Comparison of ENCODE assay signal across 9 cellular contexts in the genomic region with DNA sequence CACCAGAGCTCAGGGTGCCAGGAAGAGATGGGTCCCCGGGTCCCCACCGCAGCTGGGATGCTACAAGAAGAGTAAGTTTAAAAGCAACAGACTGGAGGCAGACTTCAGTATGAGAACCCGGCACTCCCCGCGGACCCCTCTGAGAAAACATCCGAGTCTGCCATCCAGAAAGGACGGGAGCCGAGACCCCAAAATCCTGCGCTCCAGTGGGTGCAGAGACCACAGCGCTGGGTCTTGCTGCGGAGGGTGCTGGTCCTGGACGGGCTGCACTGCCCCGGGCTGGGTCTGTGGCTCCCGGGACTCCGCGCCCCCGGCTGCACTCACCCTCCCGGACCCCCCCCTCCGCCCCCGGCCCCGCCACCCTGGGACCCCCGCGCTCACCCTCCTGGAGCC. TPM values are rescaled to one million over a fixed set of nuclear protein-coding genes. Genes with fewer than 3 reads are reported as not detected.
DNase-seq lines count a peak whose midpoint lies in the region; ATAC-seq and TF ChIP-seq lines count a peak whose summit lies in the region.
"Had no signal": no experiment of that assay in that cellular context is flagged by ENCODE, and none has a peak within 500 bp of the region (broad histone marks: within the 10 kb centered on the region; RNA-seq: fewer than 3 reads in every experiment).

No MANE protein-coding gene starts in this region.

- H3K9me3 Mint-ChIP-seq in CD8-positive, alpha-beta T cell, result no peaks in the 10 kb centered on the region

- H3K36me3 Mint-ChIP-seq in CD8-positive, alpha-beta T cell, result no peaks in the 10 kb centered on the region

- 1% methylated on average over 13 to 23 of the region's 23 CpGs for WGBS in esophagus, 2 donors

- peak in 1 of 7 experiments; percentile 22 for DNase-seq in CD8-positive, alpha-beta T cell
- DNase-seq in OCI-M1 (lab: John Stamatoyannopoulos, UW), result peak; percentile 25
- DNase-seq in effector CD8-positive, alpha-beta T cell (lab: John Stamatoyannopoulos, UW), result no peak
- no peak for DNase-seq in hypothalamus (lab: John Stamatoyannopoulos, UW)

- ATAC-seq in CD8-positive, alpha-beta T cell, result peak; percentile 32
- no peak for ATAC-seq in GM21515 (IDR thresholded peaks at IDR 0.05; ENCODE audit: unreplicated experiment)
- no peak for ATAC-seq in HG03159 (IDR thresholded peaks at IDR 0.05; ENCODE audit: unreplicated experiment)

- peak overlapping the region; percentile 50 for H3K4me3 ChIP-seq in CD8-positive, alpha-beta T cell (ENCODE audit: low read depth, low read length)
- H3K4me3 ChIP-seq in esophagus (ENCODE audit: low read depth in 1 of 2, low read length in 2 of 2), result peak overlapping the region; percentile 70 to 78
- peak overlapping the region; percentile 82 to 94 for H3K4me3 ChIP-seq in neutrophil (ENCODE audit: low read depth in 1 of 2, low read length in 1 of 2)

- peak overlapping the region; percentile 52 for H3K27ac Mint-ChIP-seq in CD8-positive, alpha-beta T cell

- peaks cover 26% of the 10 kb centered on the region for H3K4me1 ChIP-seq in CD8-positive, alpha-beta T cell (ENCODE audit: insufficient read depth, low read length)
- H3K4me1 ChIP-seq in esophagus (ENCODE audit: control insufficient read depth in 2 of 2, insufficient read depth in 2 of 2, low read length in 1 of 2) (peaks cover 4 to 14% of the 10 kb centered on the region in 2 donors), neutrophil (ENCODE audit: control insufficient read depth in 1 of 2, insufficient read depth in 1 of 2, low read depth in 1 of 2, low read length in 1 of 2) (peaks cover 39 to 67% of the 10 kb centered on the region in 2 experiments)

- no peak overlapping the region for H3K27ac ChIP-seq in CD8-positive, alpha-beta T cell (ENCODE audit: low read depth, low read length)
- H3K27ac ChIP-seq in esophagus (ENCODE audit: low read depth in 2 of 2, low read length in 1 of 2) (peak overlapping the region; percentile 70 to 79), neutrophil (peak overlapping the region; percentile 90)

- peak overlapping the region; percentile 81 for H3K4me3 Mint-ChIP-seq in CD8-positive, alpha-beta T cell

- CTCF ChIA-PET in CD8-positive, alpha-beta T cell (lab: Charles Lee), result interaction anchor here (1.0 to 3.5 kb wide), 2 partner anchors 28 to 35 kb away, joined by 3 to 24 read pairs; partner anchors contain the start of gene PTK6

- no peaks in the 10 kb centered on the region for H3K9me3 ChIP-seq in CD8-positive, alpha-beta T cell (ENCODE audit: low read length)
- H3K9me3 ChIP-seq in esophagus (ENCODE audit: control insufficient read depth in 2 of 2, insufficient read depth in 1 of 2, low read depth in 1 of 2, low read length in 1 of 2) (no peaks in the 10 kb centered on the region), neutrophil (no peaks in the 10 kb centered on the region)

- POLR2A ChIA-PET in CD8-positive, alpha-beta T cell (lab: Charles Lee), result interaction anchor here (0.9 to 3.2 kb wide), 7 partner anchors 10 to 123 kb away, joined by 3 to 9 read pairs (median 3); partner anchors contain the start of genes PPDPF, PTK6 and RTEL1

- H3K27me3 Mint-ChIP-seq in CD8-positive, alpha-beta T cell (ENCODE audit: low read depth), result no peaks in the 10 kb centered on the region

- no peak for TF ChIP-seq CTCF in CD8-positive, alpha-beta T cell (IDR thresholded peaks at IDR 0.05)
- TF ChIP-seq CTCF in neutrophil (IDR thresholded peaks at IDR 0.05), result no peak

- H3K27me3 ChIP-seq in CD8-positive, alpha-beta T cell (ENCODE audit: insufficient read depth, low read length), result no peaks in the 10 kb centered on the region
- no peaks in the 10 kb centered on the region for H3K27me3 ChIP-seq in esophagus (ENCODE audit: control insufficient read depth in 1 of 2, insufficient read depth in 2 of 2, low read length in 2 of 2)
- H3K27me3 ChIP-seq in neutrophil, result peaks cover 29% of the 10 kb centered on the region

- H3K36me3 ChIP-seq in CD8-positive, alpha-beta T cell (ENCODE audit: insufficient read depth, low read length), result no peaks in the 10 kb centered on the region
- H3K36me3 ChIP-seq in esophagus (ENCODE audit: control insufficient read depth in 2 of 2, insufficient read depth in 2 of 2, low read length in 1 of 2) (peaks cover 0 to 11% of the 10 kb centered on the region in 2 donors), neutrophil (peaks cover 34% of the 10 kb centered on the region)

- peaks cover 8% of the 10 kb centered on the region for H3K4me1 Mint-ChIP-seq in CD8-positive, alpha-beta T cell (ENCODE audit: low read depth)

- intact Hi-C loops in CD8-positive, alpha-beta T cell (cut with DNase I, micrococcal nuclease), result loop anchor here (1.0 to 2.0 kb wide), 2 partner anchors 20 to 21 kb away; no protein-coding TSS in a partner anchor

RNA-seq across cellular contexts. Expression of gene HELZ2, which starts 0.3 kb away (rescaled TPM):
- total RNA-seq in CD8-positive, alpha-beta T cell, result 10 to 100 TPM; 43.3 to 48.0 TPM
- polyA plus RNA-seq in esophagus, result 1 to 10 TPM; 7.2 to 8.3 TPM

RNA-seq across cellular contexts. Expression of gene FNDC11, which starts 19.8 kb away (rescaled TPM):
- under 1 TPM; 0.50 to 0.52 TPM for total RNA-seq in CD8-positive, alpha-beta T cell
- polyA plus RNA-seq in esophagus, result under 1 TPM; 0.07 to 0.26 TPM
- total RNA-seq: H4 had no signal

RNA-seq across cellular contexts. Expression of gene SRMS, which starts 26.2 kb away (rescaled TPM):
- total RNA-seq in CD8-positive, alpha-beta T cell, result not detected
- polyA plus RNA-seq in esophagus, result under 1 TPM in 1 of 2 donors, not detected in 1; 0.04 TPM
- total RNA-seq: H4 had no signal

RNA-seq across cellular contexts. Expression of gene PTK6, which starts 36.6 kb away (rescaled TPM):
- total RNA-seq in CD8-positive, alpha-beta T cell, result under 1 TPM; 0.11 to 0.14 TPM
- 10 to 100 TPM; 80.1 to 81.6 TPM for polyA plus RNA-seq in esophagus
- total RNA-seq: H4 had no signal

RNA-seq across cellular contexts. Expression of gene GMEB2, which starts 53.2 kb away (rescaled TPM):
- 10 to 100 TPM; 31.4 to 33.8 TPM for total RNA-seq in CD8-positive, alpha-beta T cell
- polyA plus RNA-seq in esophagus, result 1 to 10 TPM; 7.6 to 8.8 TPM
